Comparison of ENCODE assay signal across 8 cellular contexts in the genomic region with DNA sequence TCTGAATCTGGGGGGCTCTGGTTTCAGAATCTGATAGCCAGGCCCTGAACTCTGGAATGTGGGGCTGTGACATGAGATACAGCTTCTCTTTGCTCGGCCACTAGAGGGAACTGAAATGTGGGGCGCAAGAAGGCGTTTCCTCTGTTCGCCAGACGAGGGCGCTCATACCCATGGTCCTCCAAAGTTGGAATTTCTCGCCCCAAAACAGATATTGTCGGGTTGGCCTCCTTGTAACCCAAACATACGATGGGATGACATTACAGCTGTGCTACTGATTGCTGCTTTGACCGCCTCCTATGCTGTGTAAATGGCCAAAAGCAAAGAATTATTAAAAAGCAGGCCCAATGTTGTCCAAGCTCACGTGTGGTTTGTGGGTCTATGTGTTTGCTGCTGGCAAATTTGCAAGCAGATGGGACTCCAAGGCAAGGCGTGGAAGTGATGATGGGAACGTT. TPM values are rescaled to one million over a fixed set of nuclear protein-coding genes. Genes with fewer than 3 reads are reported as not detected.
DNase-seq lines count a peak whose midpoint lies in the region; ATAC-seq and TF ChIP-seq lines count a peak whose summit lies in the region.

No MANE protein-coding gene starts in this region.

- no peak for TF ChIP-seq POLR2A in right lobe of liver (IDR thresholded peaks at IDR 0.05)

- H3K9me3 ChIP-seq in right lobe of liver, result no peaks in the 10 kb centered on the region

- DNase-seq in AG09309 (ENCODE audit: low read depth), result peak; percentile 8
- DNase-seq in NCI-H2171 (lab: John Stamatoyannopoulos, UW), result peak; percentile 10
- DNase-seq in activated CD4-positive, CD25-positive, alpha-beta regulatory T cell treated with anti-CD3 and anti-CD28 coated beads, Interleukin-2, amount 50 U/mL, for 72 hours, result peak; percentile 79
- DNase-seq in cerebellar cortex (ENCODE audit: low spot score), result peak; percentile 44
- peak; percentile 52 to 72 (median 65) for DNase-seq in right lobe of liver
- peak; percentile 48 for DNase-seq in stimulated activated CD8-positive, alpha-beta memory T cell treated with anti-CD3 and anti-CD28 coated beads, Interleukin-12 subunit alpha, Interleukin-12 subunit beta, amount 100 ng/mL, for 1 hour (ENCODE audit: low read depth)

- H3K27me3 ChIP-seq in right lobe of liver, result no peaks in the 10 kb centered on the region

- H3K36me3 ChIP-seq in right lobe of liver, result no peaks in the 10 kb centered on the region

- TF ChIP-seq CTCF in AG09309 (IDR thresholded peaks at IDR 0.05; ENCODE audit: control insufficient read depth, insufficient read depth, low read depth, low read length, missing control alignments), result peak; percentile 100
- peak; percentile 95 to 100 (median 99) for TF ChIP-seq CTCF in right lobe of liver (IDR thresholded peaks at IDR 0.05)

- 8% methylated on average over 13 of the region's 13 CpGs for WGBS in right lobe of liver (ENCODE audit: insufficient coverage, low coverage, low lambda C conversion rate, missing lambda C conversion rate)

- ATAC-seq in GM18868 (IDR thresholded peaks at IDR 0.05; ENCODE audit: unreplicated experiment), result peak; percentile 62
- ATAC-seq in right lobe of liver, result peak; percentile 96 to 100 (median 98)
- no peak for ATAC-seq in HG03457 (IDR thresholded peaks at IDR 0.05; ENCODE audit: unreplicated experiment)

- no peaks in the 10 kb centered on the region for H3K4me1 ChIP-seq in right lobe of liver

- H3K27ac ChIP-seq in right lobe of liver, result no peak overlapping the region

- no peak overlapping the region for H3K4me3 ChIP-seq in AG09309 (ENCODE audit: control insufficient read depth, low read depth, low read length)
- H3K4me3 ChIP-seq in right lobe of liver, result no peak overlapping the region

- intact Hi-C loops in right lobe of liver (cut with DNase I), result loop anchor here in 1 of 2 donors (10.0 kb wide), 1 partner anchor 502 kb away; a partner anchor contains a TSS

RNA-seq across cellular contexts. Expression of a gene that starts 13.1 kb away (rescaled TPM):
- total RNA-seq in right lobe of liver, result 10 to 100 TPM; 12.0 to 22.6 (median 19.4) TPM

Comparison
In these comparisons a context has a peak if more than half of its experiments do, and no peak if none do; other contexts are left out.
1. DNase-seq: peak in every context shown above with its lines; median percentile 79 in activated CD4-positive, CD25-positive, alpha-beta regulatory T cell treated with anti-CD3 and anti-CD28 coated beads, Interleukin-2, amount 50 U/mL, for 72 hours; 65 in right lobe of liver; 48 in stimulated activated CD8-positive, alpha-beta memory T cell treated with anti-CD3 and anti-CD28 coated beads, Interleukin-12 subunit alpha, Interleukin-12 subunit beta, amount 100 ng/mL, for 1 hour; 44 in cerebellar cortex; 10 in NCI-H2171; 8 in AG09309.